ENCODE assay signal across 19 cellular contexts in the genomic region with DNA sequence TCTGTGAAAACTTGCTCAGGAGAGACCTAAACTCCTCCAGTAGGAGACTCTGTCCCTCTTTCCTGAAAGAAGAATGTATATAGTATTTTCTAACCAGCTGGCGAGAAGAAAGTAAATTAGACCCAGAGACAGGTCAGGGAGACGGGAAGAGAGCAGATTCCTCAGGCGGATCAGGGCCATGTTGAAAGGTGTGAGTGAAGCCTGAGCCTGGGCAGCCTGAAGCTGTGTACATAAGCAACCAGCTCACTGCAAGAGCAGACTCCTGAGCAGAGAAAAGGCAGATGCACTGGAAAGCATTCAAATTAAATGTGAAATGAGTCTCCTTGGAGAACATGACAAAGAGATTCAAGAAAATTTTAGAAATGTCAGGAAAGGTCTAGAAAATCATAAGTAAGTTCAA.
DNase-seq lines count a peak whose midpoint lies in the region; FAIRE-seq and TF ChIP-seq lines count a peak whose summit lies in the region.
"Had no signal": no experiment of that assay in that cellular context is flagged by ENCODE, and none has a peak within 500 bp of the region (broad histone marks: within the 10 kb centered on the region; RNA-seq: fewer than 3 reads in every experiment).

No MANE protein-coding gene starts in this region.

- H3K36me3 Mint-ChIP-seq in MCF 10A (ENCODE audit: insufficient read depth, unreplicated experiment): no peaks in the 10 kb centered on the region
- H3K36me3 Mint-ChIP-seq: activated CD4-positive, alpha-beta memory T cell treated with anti-CD3 and anti-CD28 coated beads for 36 hours; stimulated activated memory B cell treated with anti-CD40 and anti-IgM and Interleukin-4, amounts not matched to agents 10 μg/mL and 1 μg/mL and 100 μg/mL, for 72 hours had no signal

- CTCF ChIA-PET in MCF 10A (lab: Yijun Ruan, JAX) (interaction anchor here (1.0 to 3.4 kb wide), 2 partner anchors 34 to 111 kb away, joined by 3 to 13 read pairs; no protein-coding TSS in a partner anchor), H1 (lab: Charles Lee; ENCODE audit: partially characterized antibody) (interaction anchor here (0.9 to 13.0 kb wide), 14 partner anchors 11 to 691 kb away, joined by 3 to 135 read pairs (median 4); no protein-coding TSS in a partner anchor)

- H2BK5ac ChIP-seq in H1 (ENCODE audit: low read depth, low read length) (no peak overlapping the region), neuronal stem cell (ENCODE audit: low read length) (no peak overlapping the region)

- no peaks in the 10 kb centered on the region for H3K9me3 Mint-ChIP-seq in MCF 10A (ENCODE audit: unreplicated experiment)
- H3K9me3 Mint-ChIP-seq: activated CD4-positive, alpha-beta memory T cell treated with anti-CD3 and anti-CD28 coated beads for 36 hours; central memory CD8-positive, alpha-beta T cell; HFFc6; stimulated activated memory B cell treated with anti-CD40 and anti-IgM and Interleukin-4, amounts not matched to agents 10 μg/mL and 1 μg/mL and 100 μg/mL, for 72 hours had no signal

- no TSS peak for BruUV-seq in MCF 10A (replicated peaks; lab: Mats Ljungman, UMichigan)

- in situ Hi-C loops in T47D (cut with HindIII; ENCODE audit: low pct_unique_long_range_greater_than_20kb, low sequenced_read_pairs): no loop called here

- no peak overlapping the region for H4K5ac ChIP-seq in H1 (ENCODE audit: insufficient read length, low read depth, low read length)

- FAIRE-seq in H1 (lab: Jason Lieb, UNC) (no peak), RCC 7860 (lab: Jason Lieb, UNC) (no peak)
- FAIRE-seq: K562 had no signal

- peak overlapping the region; percentile 28; the same call in 1 of the 2 replicates for H2AFZ ChIP-seq in H1 (ENCODE audit: low read length)
- H2AFZ ChIP-seq in neuronal stem cell (ENCODE audit: low read length): peak overlapping the region; percentile 70

- H3K4ac ChIP-seq in H1 (replicated peaks; ENCODE audit: insufficient read length, low read depth, low read length) (no peak overlapping the region), neuronal stem cell (ENCODE audit: low read length) (no peak overlapping the region)

- TF ChIP-seq EP300 in H1 (IDR thresholded peaks at IDR 0.05; ENCODE audit: borderline replicate concordance in 1 of 2, low read depth in 2 of 2, low read length in 2 of 2): no peak

- H3K27me3 ChIP-seq in H1 (replicated peaks in 1 of 4; ENCODE audit: control insufficient read depth in 3 of 4, extremely low read depth in 1 of 4, insufficient read depth in 3 of 4, low read length in 3 of 4) (no peaks in the 10 kb centered on the region), neuronal stem cell (ENCODE audit: control insufficient read depth in 3 of 3, insufficient read depth in 3 of 3, low read depth in 1 of 3, low read length in 3 of 3) (no peaks in the 10 kb centered on the region)

- no peaks in the 10 kb centered on the region for H3K4me1 Mint-ChIP-seq in MCF 10A (ENCODE audit: insufficient read depth, unreplicated experiment)
- H3K4me1 Mint-ChIP-seq: central memory CD8-positive, alpha-beta T cell; stimulated activated memory B cell treated with anti-CD40 and anti-IgM and Interleukin-4, amounts not matched to agents 10 μg/mL and 1 μg/mL and 100 μg/mL, for 72 hours had no signal

- H3K9me3 ChIP-seq in H1 (ENCODE audit: insufficient read depth in 2 of 2, low read depth in 1 of 2, low read length in 1 of 2) (no peaks in the 10 kb centered on the region), neuronal stem cell (replicated peaks in 1 of 2; ENCODE audit: control insufficient read depth in 2 of 2, insufficient read depth in 1 of 2, low read depth in 1 of 2, low read length in 2 of 2) (no peaks in the 10 kb centered on the region)
- H3K9me3 ChIP-seq: lower lobe of right lung had no signal

- no peak overlapping the region for H3K27ac ChIP-seq in H1 (ENCODE audit: low read depth, low read length)
- no peak overlapping the region for H3K27ac ChIP-seq in neuronal stem cell (replicated peaks; ENCODE audit: low read length)
- H3K27ac ChIP-seq: C4-2B, lower lobe of right lung had no signal

- no peak for TF ChIP-seq POLR2A in H1 (IDR thresholded peaks at IDR 0.05; ENCODE audit: control extremely low read depth in 1 of 2, low read depth in 2 of 2, low read length in 2 of 2)

- H4K8ac ChIP-seq in H1 (ENCODE audit: extremely low read depth, insufficient read depth, low read length) (no peak overlapping the region), neuronal stem cell (ENCODE audit: low read depth, low read length) (no peak overlapping the region)

- H3K4me3 Mint-ChIP-seq in MCF 10A (ENCODE audit: unreplicated experiment): no peak overlapping the region
- H3K4me3 Mint-ChIP-seq: activated CD4-positive, alpha-beta memory T cell treated with anti-CD3 and anti-CD28 coated beads for 36 hours; central memory CD8-positive, alpha-beta T cell; HFFc6; stimulated activated memory B cell treated with anti-CD40 and anti-IgM and Interleukin-4, amounts not matched to agents 10 μg/mL and 1 μg/mL and 100 μg/mL, for 72 hours had no signal

- H2BK20ac ChIP-seq in H1 (ENCODE audit: low read length): no peak overlapping the region

- H3K27ac Mint-ChIP-seq in MCF 10A (ENCODE audit: low read depth, unreplicated experiment): no peak overlapping the region
- H3K27ac Mint-ChIP-seq: activated CD4-positive, alpha-beta memory T cell treated with anti-CD3 and anti-CD28 coated beads for 36 hours; HFFc6; stimulated activated memory B cell treated with anti-CD40 and anti-IgM and Interleukin-4, amounts not matched to agents 10 μg/mL and 1 μg/mL and 100 μg/mL, for 72 hours had no signal

- H3K79me1 ChIP-seq in H1 (ENCODE audit: low read depth, low read length): no peaks in the 10 kb centered on the region
- H3K79me1 ChIP-seq in neuronal stem cell (ENCODE audit: low read depth, low read length): no peaks in the 10 kb centered on the region

- H2BK120ac ChIP-seq in H1 (replicated peaks; ENCODE audit: low read depth, low read length): no peak overlapping the region
- H2BK120ac ChIP-seq in neuronal stem cell (ENCODE audit: low read depth, low read length): no peak overlapping the region

- H3K4me2 ChIP-seq in H1 (ENCODE audit: insufficient read depth in 1 of 2, low read depth in 2 of 2, low read length in 2 of 2) (no peak overlapping the region), neuronal stem cell (ENCODE audit: insufficient read depth, low read length, poor library complexity, severe bottlenecking) (no peak overlapping the region)

- no peaks in the 10 kb centered on the region for H3K79me2 ChIP-seq in H1 (ENCODE audit: control insufficient read depth in 1 of 2, insufficient read depth in 2 of 2, low read length in 2 of 2)

- H3K18ac ChIP-seq in H1 (ENCODE audit: extremely low read depth, low read length) (no peak overlapping the region), neuronal stem cell (ENCODE audit: low read length) (no peak overlapping the region)

- H3K23me2 ChIP-seq in H1 (ENCODE audit: low read depth, low read length): no peaks in the 10 kb centered on the region

- H4K91ac ChIP-seq in H1 (replicated peaks; ENCODE audit: insufficient read length, low read length) (no peak overlapping the region), neuronal stem cell (ENCODE audit: low read depth, low read length, poor library complexity) (no peak overlapping the region)

- no peaks in the 10 kb centered on the region for H3K27me3 Mint-ChIP-seq in MCF 10A (ENCODE audit: insufficient read depth, unreplicated experiment)
- H3K27me3 Mint-ChIP-seq: activated CD4-positive, alpha-beta memory T cell treated with anti-CD3 and anti-CD28 coated beads for 36 hours; central memory CD8-positive, alpha-beta T cell had no signal

- no peak overlapping the region for H3K56ac ChIP-seq in H1 (replicated peaks; ENCODE audit: insufficient read length, low read depth, low read length)

- 89% methylated on average over 3 of the region's 3 CpGs; no CpG with 5 or more reads in 1 of the 2 experiments for WGBS in H1 (ENCODE audit: extremely low coverage in 1 of 2, insufficient coverage in 1 of 2, insufficient read length in 1 of 2, insufficient replicate concordance in 2 of 2, low coverage in 1 of 2, low lambda C conversion rate in 2 of 2, missing lambda C conversion rate in 1 of 2), 2 experiments
- no CpG with 5 or more reads among the region's 3 CpGs for WGBS in neuronal stem cell (ENCODE audit: extremely low coverage in 2 of 2, insufficient read length in 2 of 2, insufficient replicate concordance in 1 of 2), 2 donors

- H2AK5ac ChIP-seq in H1 (ENCODE audit: low read depth, low read length) (no peak overlapping the region), neuronal stem cell (ENCODE audit: low read depth, low read length) (no peak overlapping the region)

- POLR2A ChIA-PET in MCF 10A (lab: Yijun Ruan, JAX): interaction anchor here (0.6 to 1.5 kb wide), 2 partner anchors 18 to 700 kb away, joined by 3 read pairs; no protein-coding TSS in a partner anchor
- POLR2A ChIA-PET in H1 (lab: Charles Lee; ENCODE audit: partially characterized antibody): no interaction called here

- H2BK12ac ChIP-seq in H1 (ENCODE audit: low read depth, low read length) (no peak overlapping the region), neuronal stem cell (ENCODE audit: low read length) (no peak overlapping the region)

- H2BK15ac ChIP-seq in H1 (ENCODE audit: low read length) (no peak overlapping the region), neuronal stem cell (ENCODE audit: low read length) (no peak overlapping the region)

- intact Hi-C loops in MCF 10A (cut with micrococcal nuclease): loop anchor here (5.0 kb wide), 1 partner anchor 237 kb away; no protein-coding TSS in a partner anchor

- H4K20me1 ChIP-seq in H1 (replicated peaks in 1 of 2; ENCODE audit: control insufficient read depth in 1 of 2, insufficient read depth in 2 of 2, low read length in 2 of 2): no peaks in the 10 kb centered on the region

- no peak for TF ChIP-seq RAD21 in H1 (IDR thresholded peaks at IDR 0.05 in 1 of 2, conservative IDR thresholded peaks at IDR 0.05 in 1 of 2; ENCODE audit: low read depth in 2 of 2, low read length in 2 of 2)

- TF ChIP-seq CTCF in MCF 10A (IDR thresholded peaks at IDR 0.05; ENCODE audit: unreplicated experiment) (no peak), H1 (IDR thresholded peaks at IDR 0.05; ENCODE audit: control extremely low read depth in 1 of 3, insufficient read depth in 1 of 3, low read depth in 1 of 3, low read length in 3 of 3) (no peak)

- no peak overlapping the region for H3K23ac ChIP-seq in H1 (ENCODE audit: insufficient read length)
- no peak overlapping the region for H3K23ac ChIP-seq in neuronal stem cell (ENCODE audit: low read depth, low read length, poor library complexity)

- H3K36me3 ChIP-seq in H1 (ENCODE audit: control insufficient read depth in 2 of 4, insufficient read depth in 4 of 4, low read length in 3 of 4) (no peaks in the 10 kb centered on the region), neuronal stem cell (replicated peaks in 1 of 2; ENCODE audit: control insufficient read depth in 2 of 2, insufficient read depth in 2 of 2, low read length in 2 of 2) (no peaks in the 10 kb centered on the region)
- H3K36me3 ChIP-seq: lower lobe of right lung had no signal

- no peak overlapping the region for H3K9ac ChIP-seq in H1 (replicated peaks in 1 of 4; ENCODE audit: extremely low read depth in 1 of 4, low read depth in 3 of 4, low read length in 3 of 4)
- no peak overlapping the region for H3K9ac ChIP-seq in neuronal stem cell (ENCODE audit: low read depth, low read length, poor library complexity)

- H3K4me1 ChIP-seq in H1 (replicated peaks in 1 of 4; ENCODE audit: control insufficient read depth in 3 of 4, insufficient read depth in 4 of 4, low read length in 3 of 4): no peaks in the 10 kb centered on the region
- no peaks in the 10 kb centered on the region for H3K4me1 ChIP-seq in neuronal stem cell (ENCODE audit: control insufficient read depth in 2 of 2, insufficient read depth in 1 of 2, low read depth in 1 of 2, low read length in 2 of 2)
- H3K4me1 ChIP-seq: lower lobe of right lung had no signal

- no peak overlapping the region for H3K4me3 ChIP-seq in H1 (ENCODE audit: extremely low read depth in 1 of 4, insufficient read depth in 2 of 4, low read depth in 3 of 4, low read length in 4 of 4)
- no peak overlapping the region for H3K4me3 ChIP-seq in neuronal stem cell (ENCODE audit: low read length in 2 of 2)
- H3K4me3 ChIP-seq: K562, lower lobe of right lung had no signal

- H3K14ac ChIP-seq in H1 (ENCODE audit: insufficient read length): no peak overlapping the region
- H3K14ac ChIP-seq in neuronal stem cell (ENCODE audit: low read length): no peak overlapping the region

- DNase-seq in T47D (ENCODE audit: low read depth in 1 of 2, low spot score in 1 of 2): peak; percentile 13 to 63
- DNase-seq in MCF 10A (ENCODE audit: unreplicated experiment): no peak
- peak; percentile 39 for DNase-seq in NCI-H345 (lab: John Stamatoyannopoulos, UW)
- DNase-seq in H1 (ENCODE audit: low read depth in 1 of 2, low spot score in 2 of 2): no peak
- no peak for DNase-seq in neuronal stem cell (ENCODE audit: low spot score)
- DNase-seq in MV-4-11 (lab: John Stamatoyannopoulos, UW): no peak
- DNase-seq in RCC 7860 (ENCODE audit: low spot score): no peak
- no peak for DNase-seq in activated CD4-positive, alpha-beta T cell treated with anti-CD3 and anti-CD28 coated beads, Interleukin-2, amount 50 U/mL, for 1 hour
- DNase-seq: activated CD4-positive, alpha-beta memory T cell treated with anti-CD3 and anti-CD28 coated beads for 36 hours; amygdala; DMS79; glutamatergic neuron; HFFc6; lower lobe of right lung; NCI-H2081 had no signal

Comparison
In these comparisons a context has a peak if more than half of its experiments do, and no peak if none do; other contexts are left out.
1. DNase-seq: peak in T47D (2 of 2) and NCI-H345 (single experiment); none in MCF 10A (single experiment), H1 (0 of 2), neuronal stem cell (single experiment), MV-4-11 (single experiment), RCC 7860 (single experiment) and activated CD4-positive, alpha-beta T cell treated with anti-CD3 and anti-CD28 coated beads, Interleukin-2, amount 50 U/mL, for 1 hour (single experiment).